ENCODE assay signal across 24 cellular contexts in genomic region chr22:33986954-33987353, GRCh38.
"Had no signal": no experiment of that assay in that cellular context is flagged by ENCODE, and none has a peak within 500 bp of the region (broad histone marks: within the 10 kb centered on the region; RNA-seq: fewer than 3 reads in every experiment).

No MANE protein-coding gene starts in this region.

- H3K27me3 ChIP-seq: cardiac muscle cell, SJSA1 had no signal

- ATAC-seq: activated CD8-positive, alpha-beta memory T cell treated with anti-CD3 and anti-CD28 coated beads, Interleukin-2, amount 10 ng/mL, durations not matched to agents 7 days and 5 days; activated T-cell treated with anti-CD3 and anti-CD28 coated beads, Interleukin-2, amount 50 U/mL, for 4 hours; PC-3 had no signal

- H3K27me3 Mint-ChIP-seq: activated CD8-positive, alpha-beta memory T cell treated with anti-CD3 and anti-CD28 coated beads, Interleukin-2, amount 10 ng/mL, durations not matched to agents 7 days and 5 days had no signal

- H3K27ac Mint-ChIP-seq: activated CD8-positive, alpha-beta memory T cell treated with anti-CD3 and anti-CD28 coated beads, Interleukin-2, amount 10 ng/mL, durations not matched to agents 7 days and 5 days; activated naive CD4-positive, alpha-beta T cell treated with anti-CD3 and anti-CD28 coated beads for 36 hours; activated naive CD8-positive, alpha-beta T cell; T-helper 1 cell treated with Interleukin-12 subunit alpha and Interleukin-12 subunit beta and Interleukin-4 antibody, amounts not matched to agents 30 μg/mL and 1 μg/mL, for 36 hours had no signal

- DNase-seq: activated CD4-positive, alpha-beta T cell treated with anti-CD3 and anti-CD28 coated beads for 48 hours; activated CD4-positive, alpha-beta T cell treated with anti-CD3 and anti-CD28 coated beads, Interleukin-2, amount 50 U/mL, for 4 hours; activated CD4-positive, CD25-positive, alpha-beta regulatory T cell treated with anti-CD3 and anti-CD28 coated beads, Interleukin-2, amount 50 U/mL, for 72 hours; activated CD8-positive, alpha-beta memory T cell treated with anti-CD3 and anti-CD28 coated beads, Interleukin-2, amount 10 ng/mL, durations not matched to agents 7 days and 5 days; activated gamma-delta T cell; activated naive CD4-positive, alpha-beta T cell treated with anti-CD3 and anti-CD28 coated beads for 36 hours; activated T-cell treated with anti-CD3 and anti-CD28 coated beads, Interleukin-2, amount 50 U/mL, for 4 hours; amygdala; Kasumi-1; KBM-7; NCI-H146; NCI-H187 treated with DMSO at 0.1 percent for 48 hours; NCI-H2081 treated with DMSO at 0.1 percent for 48 hours; NCI-H2171 treated with DMSO at 0.1 percent for 48 hours; NCI-H345; NCI-H510A; NCI-H69; PC-3; SHP77 had no signal

- H3K36me3 ChIP-seq: cardiac muscle cell, SJSA1 had no signal

- H3K4me1 Mint-ChIP-seq: activated CD8-positive, alpha-beta memory T cell treated with anti-CD3 and anti-CD28 coated beads, Interleukin-2, amount 10 ng/mL, durations not matched to agents 7 days and 5 days had no signal

- H3K4me1 ChIP-seq: SJSA1 had no signal

- H3K9me3 Mint-ChIP-seq: activated naive CD4-positive, alpha-beta T cell treated with anti-CD3 and anti-CD28 coated beads for 36 hours; brain had no signal

- H3K36me3 Mint-ChIP-seq: activated CD8-positive, alpha-beta memory T cell treated with anti-CD3 and anti-CD28 coated beads, Interleukin-2, amount 10 ng/mL, durations not matched to agents 7 days and 5 days; activated naive CD8-positive, alpha-beta T cell; brain had no signal

- H3K4me3 Mint-ChIP-seq: activated CD8-positive, alpha-beta memory T cell treated with anti-CD3 and anti-CD28 coated beads, Interleukin-2, amount 10 ng/mL, durations not matched to agents 7 days and 5 days; activated naive CD4-positive, alpha-beta T cell treated with anti-CD3 and anti-CD28 coated beads for 36 hours; activated naive CD8-positive, alpha-beta T cell; activated T-cell treated with anti-CD3 and anti-CD28 coated beads, Interleukin-2, amount 50 U/mL, for 4 hours; brain; T-helper 1 cell treated with Interleukin-12 subunit alpha and Interleukin-12 subunit beta and Interleukin-4 antibody, amounts not matched to agents 30 μg/mL and 1 μg/mL, for 36 hours had no signal

- H3K27ac ChIP-seq: cardiac muscle cell, SJSA1 had no signal

- H3K4me3 ChIP-seq: cardiac muscle cell, SJSA1 had no signal

- H3K9me3 ChIP-seq: SJSA1 had no signal
